1 cellular context compared by ENCODE assay signal in genomic region chr11:66347425-66348276, GRCh38.
TF ChIP-seq lines count a peak whose summit lies in the region.

Gene B4GAT1, minus strand, starts transcription at chr11:66347629. Its CDS starts 84 bp downstream, at chr11:66347545.

TF ChIP-seq in HepG2, 621 proteins besides CTCF, POLR2A, EP300 and RAD21 (continued from another document and continues in another):
- TF ChIP-seq, protein P1, sequence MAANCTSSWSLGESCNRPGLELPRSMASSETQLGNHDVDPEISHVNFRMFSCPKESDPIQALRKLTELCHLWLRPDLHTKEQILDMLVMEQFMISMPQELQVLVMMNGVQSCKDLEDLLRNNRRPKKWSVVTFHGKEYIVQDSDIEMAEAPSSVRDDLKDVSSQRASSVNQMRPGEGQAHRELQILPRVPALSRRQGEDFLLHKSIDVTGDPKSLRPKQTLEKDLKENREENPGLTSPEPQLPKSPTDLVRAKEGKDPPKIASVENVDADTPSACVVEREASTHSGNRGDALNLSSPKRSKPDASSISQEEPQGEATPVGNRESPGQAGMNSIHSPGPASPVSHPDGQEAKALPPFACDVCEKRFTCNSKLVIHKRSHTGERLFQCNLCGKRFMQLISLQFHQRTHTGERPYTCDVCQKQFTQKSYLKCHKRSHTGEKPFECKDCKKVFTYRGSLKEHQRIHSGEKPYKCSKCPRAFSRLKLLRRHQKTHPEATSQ (CRISPR knock-in tag; IDR thresholded peaks at IDR 0.05; ENCODE audit: borderline replicate concordance): no peak
- TF ChIP-seq ATF2 (CRISPR knock-in tag; IDR thresholded peaks at IDR 0.05): peak; percentile 15; the same call in 1 of the 2 replicates
- 0 out of 2 replicates have a peak, but pooled peaks have one; percentile 21 for TF ChIP-seq SP5 (CRISPR knock-in tag; IDR thresholded peaks at IDR 0.05; ENCODE audit: borderline replicate concordance, low read depth)
- TF ChIP-seq ZNF543 (CRISPR knock-in tag; IDR thresholded peaks at IDR 0.05): peak; percentile 23; the same call in 1 of the 2 replicates
- TF ChIP-seq ZMYM2 (CRISPR knock-in tag; IDR thresholded peaks at IDR 0.05): peak; percentile 87
- TF ChIP-seq ZNF710 (CRISPR knock-in tag; IDR thresholded peaks at IDR 0.05; ENCODE audit: borderline replicate concordance): peak; percentile 13; the same call in 1 of the 2 replicates
- peak; percentile 85 for TF ChIP-seq PITX1 (CRISPR knock-in tag; IDR thresholded peaks at IDR 0.05)
- TF ChIP-seq, protein P2, sequence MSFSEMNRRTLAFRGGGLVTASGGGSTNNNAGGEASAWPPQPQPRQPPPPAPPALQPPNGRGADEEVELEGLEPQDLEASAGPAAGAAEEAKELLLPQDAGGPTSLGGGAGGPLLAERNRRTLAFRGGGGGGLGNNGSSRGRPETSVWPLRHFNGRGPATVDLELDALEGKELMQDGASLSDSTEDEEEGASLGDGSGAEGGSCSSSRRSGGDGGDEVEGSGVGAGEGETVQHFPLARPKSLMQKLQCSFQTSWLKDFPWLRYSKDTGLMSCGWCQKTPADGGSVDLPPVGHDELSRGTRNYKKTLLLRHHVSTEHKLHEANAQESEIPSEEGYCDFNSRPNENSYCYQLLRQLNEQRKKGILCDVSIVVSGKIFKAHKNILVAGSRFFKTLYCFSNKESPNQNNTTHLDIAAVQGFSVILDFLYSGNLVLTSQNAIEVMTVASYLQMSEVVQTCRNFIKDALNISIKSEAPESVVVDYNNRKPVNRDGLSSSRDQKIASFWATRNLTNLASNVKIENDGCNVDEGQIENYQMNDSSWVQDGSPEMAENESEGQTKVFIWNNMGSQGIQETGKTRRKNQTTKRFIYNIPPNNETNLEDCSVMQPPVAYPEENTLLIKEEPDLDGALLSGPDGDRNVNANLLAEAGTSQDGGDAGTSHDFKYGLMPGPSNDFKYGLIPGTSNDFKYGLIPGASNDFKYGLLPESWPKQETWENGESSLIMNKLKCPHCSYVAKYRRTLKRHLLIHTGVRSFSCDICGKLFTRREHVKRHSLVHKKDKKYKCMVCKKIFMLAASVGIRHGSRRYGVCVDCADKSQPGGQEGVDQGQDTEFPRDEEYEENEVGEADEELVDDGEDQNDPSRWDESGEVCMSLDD (CRISPR knock-in tag; IDR thresholded peaks at IDR 0.05; ENCODE audit: borderline replicate concordance): no peak; the same call in 1 of the 2 replicates
- TF ChIP-seq MIER3 (CRISPR knock-in tag; IDR thresholded peaks at IDR 0.05; ENCODE audit: borderline replicate concordance): peak; percentile 59; the same call in 1 of the 2 replicates
- TF ChIP-seq SCMH1 (CRISPR knock-in tag; IDR thresholded peaks at IDR 0.05; ENCODE audit: borderline replicate concordance): no peak
- TF ChIP-seq ZNF160 (CRISPR knock-in tag; IDR thresholded peaks at IDR 0.05): peak; percentile 61; the same call in 1 of the 2 replicates
- TF ChIP-seq ZNF121 (CRISPR knock-in tag; IDR thresholded peaks at IDR 0.05): no peak
- peak; percentile 81 for TF ChIP-seq POLR2G (IDR thresholded peaks at IDR 0.05; ENCODE audit: low read depth, low read length)
- TF ChIP-seq HDAC1 (CRISPR knock-in tag; IDR thresholded peaks at IDR 0.05): peak; percentile 15; the same call in 1 of the 2 replicates
- TF ChIP-seq SSRP1 (CRISPR knock-in tag; IDR thresholded peaks at IDR 0.05): 0 out of 2 replicates have a peak, but pooled peaks have one; percentile 91
- TF ChIP-seq ZNF207 (IDR thresholded peaks at IDR 0.05; ENCODE audit: borderline replicate concordance): no peak
- peak; percentile 74; the same call in 1 of the 2 replicates for TF ChIP-seq ZNF605 (CRISPR knock-in tag; IDR thresholded peaks at IDR 0.05)
- TF ChIP-seq SALL1 (CRISPR knock-in tag; IDR thresholded peaks at IDR 0.05): peak; percentile 75
- TF ChIP-seq SMAD3 (CRISPR knock-in tag; IDR thresholded peaks at IDR 0.05): peak; percentile 79; the same call in 1 of the 2 replicates
- TF ChIP-seq, protein P3, sequence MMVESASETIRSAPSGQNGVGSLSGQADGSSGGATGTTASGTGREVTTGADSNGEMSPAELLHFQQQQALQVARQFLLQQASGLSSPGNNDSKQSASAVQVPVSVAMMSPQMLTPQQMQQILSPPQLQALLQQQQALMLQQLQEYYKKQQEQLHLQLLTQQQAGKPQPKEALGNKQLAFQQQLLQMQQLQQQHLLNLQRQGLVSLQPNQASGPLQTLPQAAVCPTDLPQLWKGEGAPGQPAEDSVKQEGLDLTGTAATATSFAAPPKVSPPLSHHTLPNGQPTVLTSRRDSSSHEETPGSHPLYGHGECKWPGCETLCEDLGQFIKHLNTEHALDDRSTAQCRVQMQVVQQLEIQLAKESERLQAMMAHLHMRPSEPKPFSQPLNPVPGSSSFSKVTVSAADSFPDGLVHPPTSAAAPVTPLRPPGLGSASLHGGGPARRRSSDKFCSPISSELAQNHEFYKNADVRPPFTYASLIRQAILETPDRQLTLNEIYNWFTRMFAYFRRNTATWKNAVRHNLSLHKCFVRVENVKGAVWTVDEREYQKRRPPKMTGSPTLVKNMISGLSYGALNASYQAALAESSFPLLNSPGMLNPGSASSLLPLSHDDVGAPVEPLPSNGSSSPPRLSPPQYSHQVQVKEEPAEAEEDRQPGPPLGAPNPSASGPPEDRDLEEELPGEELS (CRISPR knock-in tag; IDR thresholded peaks at IDR 0.05): peak; percentile 28; the same call in 1 of the 2 replicates
- TF ChIP-seq NCOR1 (IDR thresholded peaks at IDR 0.05; ENCODE audit: borderline replicate concordance, low read length): no peak
- TF ChIP-seq THAP11 (CRISPR knock-in tag; IDR thresholded peaks at IDR 0.05): peak; percentile 60
- peak; percentile 31; the same call in 1 of the 2 replicates for TF ChIP-seq AHR (CRISPR knock-in tag; IDR thresholded peaks at IDR 0.05)
- TF ChIP-seq ARNT (IDR thresholded peaks at IDR 0.05): no peak
- TF ChIP-seq, protein P4, sequence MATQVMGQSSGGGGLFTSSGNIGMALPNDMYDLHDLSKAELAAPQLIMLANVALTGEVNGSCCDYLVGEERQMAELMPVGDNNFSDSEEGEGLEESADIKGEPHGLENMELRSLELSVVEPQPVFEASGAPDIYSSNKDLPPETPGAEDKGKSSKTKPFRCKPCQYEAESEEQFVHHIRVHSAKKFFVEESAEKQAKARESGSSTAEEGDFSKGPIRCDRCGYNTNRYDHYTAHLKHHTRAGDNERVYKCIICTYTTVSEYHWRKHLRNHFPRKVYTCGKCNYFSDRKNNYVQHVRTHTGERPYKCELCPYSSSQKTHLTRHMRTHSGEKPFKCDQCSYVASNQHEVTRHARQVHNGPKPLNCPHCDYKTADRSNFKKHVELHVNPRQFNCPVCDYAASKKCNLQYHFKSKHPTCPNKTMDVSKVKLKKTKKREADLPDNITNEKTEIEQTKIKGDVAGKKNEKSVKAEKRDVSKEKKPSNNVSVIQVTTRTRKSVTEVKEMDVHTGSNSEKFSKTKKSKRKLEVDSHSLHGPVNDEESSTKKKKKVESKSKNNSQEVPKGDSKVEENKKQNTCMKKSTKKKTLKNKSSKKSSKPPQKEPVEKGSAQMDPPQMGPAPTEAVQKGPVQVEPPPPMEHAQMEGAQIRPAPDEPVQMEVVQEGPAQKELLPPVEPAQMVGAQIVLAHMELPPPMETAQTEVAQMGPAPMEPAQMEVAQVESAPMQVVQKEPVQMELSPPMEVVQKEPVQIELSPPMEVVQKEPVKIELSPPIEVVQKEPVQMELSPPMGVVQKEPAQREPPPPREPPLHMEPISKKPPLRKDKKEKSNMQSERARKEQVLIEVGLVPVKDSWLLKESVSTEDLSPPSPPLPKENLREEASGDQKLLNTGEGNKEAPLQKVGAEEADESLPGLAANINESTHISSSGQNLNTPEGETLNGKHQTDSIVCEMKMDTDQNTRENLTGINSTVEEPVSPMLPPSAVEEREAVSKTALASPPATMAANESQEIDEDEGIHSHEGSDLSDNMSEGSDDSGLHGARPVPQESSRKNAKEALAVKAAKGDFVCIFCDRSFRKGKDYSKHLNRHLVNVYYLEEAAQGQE (IDR thresholded peaks at IDR 0.05; ENCODE audit: borderline replicate concordance in 1 of 2, low read depth in 1 of 2, low read length in 2 of 2): no peak
- TF ChIP-seq TOE1 (CRISPR knock-in tag; IDR thresholded peaks at IDR 0.05): 0 out of 2 replicates have a peak, but pooled peaks have one; percentile 46
- TF ChIP-seq ZC3H13 (CRISPR knock-in tag; IDR thresholded peaks at IDR 0.05): peak; percentile 89; the same call in 1 of the 2 replicates
- TF ChIP-seq NCOA1 (CRISPR knock-in tag; IDR thresholded peaks at IDR 0.05): peak; percentile 40; the same call in 1 of the 2 replicates
- peak; percentile 52 for TF ChIP-seq TEAD3 (CRISPR knock-in tag; optimal IDR thresholded peaks at IDR 0.05; ENCODE audit: borderline replicate concordance)
- TF ChIP-seq MIER2 (CRISPR knock-in tag; IDR thresholded peaks at IDR 0.05): peak; percentile 52; the same call in 1 of the 2 replicates
- TF ChIP-seq SOX6 (IDR thresholded peaks at IDR 0.05): no peak
- peak; percentile 38 for TF ChIP-seq SOX6 (CRISPR knock-in tag; IDR thresholded peaks at IDR 0.05)
- TF ChIP-seq ARID5B (CRISPR knock-in tag; IDR thresholded peaks at IDR 0.05): peak; percentile 58
- TF ChIP-seq, protein P5, sequence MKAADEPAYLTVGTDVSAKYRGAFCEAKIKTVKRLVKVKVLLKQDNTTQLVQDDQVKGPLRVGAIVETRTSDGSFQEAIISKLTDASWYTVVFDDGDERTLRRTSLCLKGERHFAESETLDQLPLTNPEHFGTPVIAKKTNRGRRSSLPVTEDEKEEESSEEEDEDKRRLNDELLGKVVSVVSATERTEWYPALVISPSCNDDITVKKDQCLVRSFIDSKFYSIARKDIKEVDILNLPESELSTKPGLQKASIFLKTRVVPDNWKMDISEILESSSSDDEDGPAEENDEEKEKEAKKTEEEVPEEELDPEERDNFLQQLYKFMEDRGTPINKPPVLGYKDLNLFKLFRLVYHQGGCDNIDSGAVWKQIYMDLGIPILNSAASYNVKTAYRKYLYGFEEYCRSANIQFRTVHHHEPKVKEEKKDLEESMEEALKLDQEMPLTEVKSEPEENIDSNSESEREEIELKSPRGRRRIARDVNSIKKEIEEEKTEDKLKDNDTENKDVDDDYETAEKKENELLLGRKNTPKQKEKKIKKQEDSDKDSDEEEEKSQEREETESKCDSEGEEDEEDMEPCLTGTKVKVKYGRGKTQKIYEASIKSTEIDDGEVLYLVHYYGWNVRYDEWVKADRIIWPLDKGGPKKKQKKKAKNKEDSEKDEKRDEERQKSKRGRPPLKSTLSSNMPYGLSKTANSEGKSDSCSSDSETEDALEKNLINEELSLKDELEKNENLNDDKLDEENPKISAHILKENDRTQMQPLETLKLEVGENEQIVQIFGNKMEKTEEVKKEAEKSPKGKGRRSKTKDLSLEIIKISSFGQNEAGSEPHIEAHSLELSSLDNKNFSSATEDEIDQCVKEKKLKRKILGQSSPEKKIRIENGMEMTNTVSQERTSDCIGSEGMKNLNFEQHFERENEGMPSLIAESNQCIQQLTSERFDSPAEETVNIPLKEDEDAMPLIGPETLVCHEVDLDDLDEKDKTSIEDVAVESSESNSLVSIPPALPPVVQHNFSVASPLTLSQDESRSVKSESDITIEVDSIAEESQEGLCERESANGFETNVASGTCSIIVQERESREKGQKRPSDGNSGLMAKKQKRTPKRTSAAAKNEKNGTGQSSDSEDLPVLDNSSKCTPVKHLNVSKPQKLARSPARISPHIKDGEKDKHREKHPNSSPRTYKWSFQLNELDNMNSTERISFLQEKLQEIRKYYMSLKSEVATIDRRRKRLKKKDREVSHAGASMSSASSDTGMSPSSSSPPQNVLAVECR (CRISPR knock-in tag; IDR thresholded peaks at IDR 0.05; ENCODE audit: borderline replicate concordance): peak; percentile 57; the same call in 1 of the 2 replicates
